Comparison of ENCODE assay signal across 14 cellular contexts in the genomic region with DNA sequence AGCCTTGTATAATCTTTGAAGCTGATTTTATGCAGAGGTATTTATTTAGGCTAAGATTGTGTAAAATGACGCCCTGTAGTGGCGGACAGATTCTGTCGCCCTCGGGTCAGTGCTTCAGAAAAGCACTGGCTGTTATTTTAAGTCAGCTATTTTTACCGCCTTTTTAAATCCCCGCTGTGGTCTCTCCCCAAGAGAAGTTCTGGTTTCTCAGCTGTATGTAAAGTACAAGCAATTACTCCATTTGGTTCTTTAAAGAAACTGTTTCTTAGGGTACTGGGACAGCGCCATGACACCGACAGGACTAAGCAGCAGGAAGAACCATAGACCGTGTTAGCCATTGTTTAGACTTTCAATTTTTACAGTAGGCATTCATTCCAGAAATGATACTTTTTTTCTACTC.
"Had no signal": no experiment of that assay in that cellular context is flagged by ENCODE, and none has a peak within 500 bp of the region (broad histone marks: within the 10 kb centered on the region; RNA-seq: fewer than 3 reads in every experiment).

No MANE protein-coding gene starts in this region.

- ATAC-seq: activated CD4-positive, alpha-beta T cell treated with anti-CD3 and anti-CD28 coated beads for 36 hours; left lobe of liver; psoas muscle had no signal

- H3K9me3 Mint-ChIP-seq: activated CD4-positive, alpha-beta memory T cell treated with anti-CD3 and anti-CD28 coated beads, Interleukin-2, amount 10 ng/mL, durations not matched to agents 7 days and 5 days; activated naive CD8-positive, alpha-beta T cell treated with anti-CD3 and anti-CD28 coated beads, Interleukin-2, amount 10 ng/mL, durations not matched to agents 7 days and 5 days; T-helper 2 cell treated with Interferon-gamma antibody and Interleukin-4, amounts not matched to agents 5 μg/mL and 100 μg/mL, for 36 hours had no signal

- DNase-seq: activated CD4-positive, alpha-beta memory T cell treated with anti-CD3 and anti-CD28 coated beads, Interleukin-2, amount 10 ng/mL, durations not matched to agents 7 days and 5 days; activated CD4-positive, alpha-beta T cell treated with anti-CD3 and anti-CD28 coated beads for 36 hours; activated naive CD8-positive, alpha-beta T cell treated with anti-CD3 and anti-CD28 coated beads, Interleukin-2, amount 10 ng/mL, durations not matched to agents 7 days and 5 days; activated T-cell treated with anti-CD3 and anti-CD28 coated beads, Interleukin-2, amount 50 U/mL, for 48 hours; esophagus squamous epithelium; foreskin fibroblast; mesenchymal stem cell; psoas muscle; stimulated activated CD4-positive, alpha-beta T cell treated with anti-CD3 and anti-CD28 coated beads, Interleukin-2, amount 100 ng/mL, for 48 hours; stimulated activated naive CD4-positive, alpha-beta T cell treated with Interleukin-2 at 50 U/mL for 16 hours; trophoblast cell had no signal

- H3K27me3 Mint-ChIP-seq: activated CD4-positive, alpha-beta memory T cell treated with anti-CD3 and anti-CD28 coated beads, Interleukin-2, amount 10 ng/mL, durations not matched to agents 7 days and 5 days; activated CD4-positive, alpha-beta T cell treated with anti-CD3 and anti-CD28 coated beads for 36 hours; activated naive CD8-positive, alpha-beta T cell treated with anti-CD3 and anti-CD28 coated beads, Interleukin-2, amount 10 ng/mL, durations not matched to agents 7 days and 5 days had no signal

- H3K27ac ChIP-seq: ascending aorta, esophagus squamous epithelium, psoas muscle had no signal

- H3K27me3 ChIP-seq: ascending aorta, esophagus squamous epithelium had no signal

- H3K9me3 ChIP-seq: ascending aorta, esophagus squamous epithelium, psoas muscle had no signal

- H3K27ac Mint-ChIP-seq: activated CD4-positive, alpha-beta memory T cell treated with anti-CD3 and anti-CD28 coated beads, Interleukin-2, amount 10 ng/mL, durations not matched to agents 7 days and 5 days; activated CD4-positive, alpha-beta T cell treated with anti-CD3 and anti-CD28 coated beads for 36 hours; activated naive CD8-positive, alpha-beta T cell treated with anti-CD3 and anti-CD28 coated beads, Interleukin-2, amount 10 ng/mL, durations not matched to agents 7 days and 5 days; T-helper 2 cell treated with Interferon-gamma antibody and Interleukin-4, amounts not matched to agents 5 μg/mL and 100 μg/mL, for 36 hours had no signal

- H3K4me3 Mint-ChIP-seq: activated CD4-positive, alpha-beta memory T cell treated with anti-CD3 and anti-CD28 coated beads, Interleukin-2, amount 10 ng/mL, durations not matched to agents 7 days and 5 days; activated CD4-positive, alpha-beta T cell treated with anti-CD3 and anti-CD28 coated beads for 36 hours; activated naive CD8-positive, alpha-beta T cell treated with anti-CD3 and anti-CD28 coated beads, Interleukin-2, amount 10 ng/mL, durations not matched to agents 7 days and 5 days; T-helper 2 cell treated with Interferon-gamma antibody and Interleukin-4, amounts not matched to agents 5 μg/mL and 100 μg/mL, for 36 hours had no signal

- H3K4me3 ChIP-seq: ascending aorta, esophagus squamous epithelium, psoas muscle had no signal

- H3K4me1 Mint-ChIP-seq: activated CD4-positive, alpha-beta memory T cell treated with anti-CD3 and anti-CD28 coated beads, Interleukin-2, amount 10 ng/mL, durations not matched to agents 7 days and 5 days; activated CD4-positive, alpha-beta T cell treated with anti-CD3 and anti-CD28 coated beads for 36 hours had no signal

- H3K4me1 ChIP-seq: ascending aorta, esophagus squamous epithelium, psoas muscle had no signal
